ENCODE assay signal across 1 cellular context in the genomic region with DNA sequence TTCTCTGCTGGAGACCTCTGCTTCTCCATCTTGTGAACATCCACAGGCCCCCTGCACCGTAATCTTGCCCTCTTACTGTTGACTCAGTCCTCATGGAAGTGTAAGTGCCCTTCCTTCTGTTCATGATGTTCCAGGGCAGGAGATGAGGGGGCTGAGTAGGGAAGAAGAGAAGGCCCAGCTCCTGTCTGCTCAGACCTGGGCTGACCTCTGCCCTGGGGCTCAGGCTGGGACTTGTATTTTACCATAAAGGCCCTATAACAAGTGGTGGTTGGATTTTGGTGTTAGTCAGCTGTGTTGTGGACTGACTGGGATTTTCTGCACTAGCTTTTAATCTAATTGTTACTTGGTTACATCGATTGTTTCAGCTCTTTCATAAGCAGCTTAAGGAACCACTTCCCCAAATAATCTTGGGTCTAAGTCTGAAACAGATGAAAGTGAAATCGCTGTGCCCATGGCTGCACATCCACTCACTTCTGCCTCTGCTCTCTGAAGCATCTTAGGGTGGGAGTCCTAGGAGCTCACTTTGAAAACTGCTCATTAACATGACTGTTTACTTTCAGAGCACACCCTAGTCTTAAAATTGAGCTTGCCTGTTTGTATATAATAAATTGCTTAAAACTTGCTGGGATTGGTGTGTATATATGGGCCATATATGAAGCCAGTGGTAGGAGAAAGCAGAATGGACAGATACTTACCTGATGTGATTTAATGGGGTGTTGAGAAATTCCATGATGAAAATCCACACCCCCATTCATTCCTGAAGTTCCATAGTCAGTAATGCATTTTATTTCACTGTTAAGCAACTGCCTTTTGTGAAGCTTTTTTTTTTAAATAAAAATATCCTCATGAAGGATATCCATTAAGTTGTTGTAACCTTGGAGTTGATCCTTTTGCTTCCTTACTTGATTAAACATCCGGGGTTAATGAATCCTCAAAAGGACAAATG.
TF ChIP-seq lines count a peak whose summit lies in the region.

No MANE protein-coding gene starts in this region.

TF ChIP-seq in SK-N-SH, 30 proteins besides CTCF, POLR2A, EP300 and RAD21 (continued from another document):
- TF ChIP-seq, protein P1, sequence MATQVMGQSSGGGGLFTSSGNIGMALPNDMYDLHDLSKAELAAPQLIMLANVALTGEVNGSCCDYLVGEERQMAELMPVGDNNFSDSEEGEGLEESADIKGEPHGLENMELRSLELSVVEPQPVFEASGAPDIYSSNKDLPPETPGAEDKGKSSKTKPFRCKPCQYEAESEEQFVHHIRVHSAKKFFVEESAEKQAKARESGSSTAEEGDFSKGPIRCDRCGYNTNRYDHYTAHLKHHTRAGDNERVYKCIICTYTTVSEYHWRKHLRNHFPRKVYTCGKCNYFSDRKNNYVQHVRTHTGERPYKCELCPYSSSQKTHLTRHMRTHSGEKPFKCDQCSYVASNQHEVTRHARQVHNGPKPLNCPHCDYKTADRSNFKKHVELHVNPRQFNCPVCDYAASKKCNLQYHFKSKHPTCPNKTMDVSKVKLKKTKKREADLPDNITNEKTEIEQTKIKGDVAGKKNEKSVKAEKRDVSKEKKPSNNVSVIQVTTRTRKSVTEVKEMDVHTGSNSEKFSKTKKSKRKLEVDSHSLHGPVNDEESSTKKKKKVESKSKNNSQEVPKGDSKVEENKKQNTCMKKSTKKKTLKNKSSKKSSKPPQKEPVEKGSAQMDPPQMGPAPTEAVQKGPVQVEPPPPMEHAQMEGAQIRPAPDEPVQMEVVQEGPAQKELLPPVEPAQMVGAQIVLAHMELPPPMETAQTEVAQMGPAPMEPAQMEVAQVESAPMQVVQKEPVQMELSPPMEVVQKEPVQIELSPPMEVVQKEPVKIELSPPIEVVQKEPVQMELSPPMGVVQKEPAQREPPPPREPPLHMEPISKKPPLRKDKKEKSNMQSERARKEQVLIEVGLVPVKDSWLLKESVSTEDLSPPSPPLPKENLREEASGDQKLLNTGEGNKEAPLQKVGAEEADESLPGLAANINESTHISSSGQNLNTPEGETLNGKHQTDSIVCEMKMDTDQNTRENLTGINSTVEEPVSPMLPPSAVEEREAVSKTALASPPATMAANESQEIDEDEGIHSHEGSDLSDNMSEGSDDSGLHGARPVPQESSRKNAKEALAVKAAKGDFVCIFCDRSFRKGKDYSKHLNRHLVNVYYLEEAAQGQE (IDR thresholded peaks at IDR 0.05; ENCODE audit: low read depth, low read length): no peak
- TF ChIP-seq RCOR1 (IDR thresholded peaks at IDR 0.05; ENCODE audit: low read length): no peak
